16 cellular contexts compared by ENCODE assay signal in genomic region chr14:98217530-98217929, GRCh38.
DNase-seq lines count a peak whose midpoint lies in the region; ATAC-seq, FAIRE-seq and TF ChIP-seq lines count a peak whose summit lies in the region.
"Had no signal": no experiment of that assay in that cellular context is flagged by ENCODE, and none has a peak within 500 bp of the region (broad histone marks: within the 10 kb centered on the region; RNA-seq: fewer than 3 reads in every experiment).

No MANE protein-coding gene starts in this region.

- no peaks in the 10 kb centered on the region for H3K36me3 ChIP-seq in GM12878 (ENCODE audit: control insufficient read depth in 2 of 2, insufficient read depth in 2 of 2, low read length in 1 of 2)
- H3K36me3 ChIP-seq in colonic mucosa: no peaks in the 10 kb centered on the region
- no peaks in the 10 kb centered on the region for H3K36me3 ChIP-seq in gastrocnemius medialis
- H3K36me3 ChIP-seq: HAP-1 had no signal

- H3K9me3 ChIP-seq in H9 (ENCODE audit: control insufficient read depth, low read depth, low read length) (no peaks in the 10 kb centered on the region), GM12878 (replicated peaks; ENCODE audit: control insufficient read depth, insufficient read depth, low read length) (no peaks in the 10 kb centered on the region), colonic mucosa (no peaks in the 10 kb centered on the region), gastrocnemius medialis (no peaks in the 10 kb centered on the region)
- H3K9me3 ChIP-seq: HAP-1 had no signal

- SMC1A ChIA-PET in GM12878 (lab: Charles Lee; ENCODE audit: uncharacterized antibody, unreplicated experiment): interaction anchor here (0.7 to 2.6 kb wide), 6 partner anchors 8 to 77 kb away, joined by 3 to 12 read pairs (median 6); no protein-coding TSS in a partner anchor

- H2BK5ac ChIP-seq in H9 (ENCODE audit: insufficient read length, low read length): no peak overlapping the region

- RAD21 ChIA-PET in GM12878 (lab: Charles Lee; ENCODE audit: unreplicated experiment): interaction anchor here (1.0 to 5.6 kb wide), 5 partner anchors 10 to 78 kb away, joined by 4 to 41 read pairs (median 6); no protein-coding TSS in a partner anchor

- TF ChIP-seq CTCF in H9 (conservative IDR thresholded peaks at IDR 0.05) (no peak), GM12878 (IDR thresholded peaks at IDR 0.05 in 2 of 3, conservative IDR thresholded peaks at IDR 0.05 in 1 of 3; ENCODE audit: control insufficient read depth in 2 of 3, extremely low read depth in 1 of 3, insufficient read depth in 1 of 3, low read depth in 3 of 3, low read length in 3 of 3) (no peak), colonic mucosa (IDR thresholded peaks at IDR 0.05) (no peak), gastrocnemius medialis (IDR thresholded peaks at IDR 0.05 in 4 of 5, conservative IDR thresholded peaks at IDR 0.05 in 1 of 5) (no peak)

- ATAC-seq in GM12878: no peak
- ATAC-seq in gastrocnemius medialis: no peak
- ATAC-seq: GM23338 had no signal

- no peak for TF ChIP-seq POLR2A in GM12878 (IDR thresholded peaks at IDR 0.05; ENCODE audit: low read depth, low read length)
- TF ChIP-seq POLR2A in gastrocnemius medialis (IDR thresholded peaks at IDR 0.05): no peak

- TF ChIP-seq RAD21 in GM12878 (IDR thresholded peaks at IDR 0.05; ENCODE audit: insufficient read depth, low read depth, low read length): no peak

- H3K4me1 ChIP-seq in H9 (ENCODE audit: insufficient read depth, low read length): no peaks in the 10 kb centered on the region
- no peaks in the 10 kb centered on the region; the same call in 1 of the 2 replicates for H3K4me1 ChIP-seq in GM12878 (ENCODE audit: control insufficient read depth, insufficient read depth, low read length)
- H3K4me1 ChIP-seq in colonic mucosa: no peaks in the 10 kb centered on the region
- H3K4me1 ChIP-seq in gastrocnemius medialis: no peaks in the 10 kb centered on the region
- H3K4me1 ChIP-seq: HAP-1 had no signal

- no peak overlapping the region for H3K27ac Mint-ChIP-seq in H9
- no peak overlapping the region for H3K27ac Mint-ChIP-seq in activated CD4-positive, alpha-beta T cell treated with anti-CD3 and anti-CD28 coated beads, Interleukin-2, amount 10 ng/mL, durations not matched to agents 7 days and 5 days
- H3K27ac Mint-ChIP-seq: CD4-positive, alpha-beta memory T cell; GM23338; HFFc6 had no signal

- H3K36me3 Mint-ChIP-seq in H9 (ENCODE audit: insufficient read depth in 1 of 3, low read depth in 3 of 3): no peaks in the 10 kb centered on the region
- peaks cover 2% of the 10 kb centered on the region for H3K36me3 Mint-ChIP-seq in activated CD4-positive, alpha-beta T cell treated with anti-CD3 and anti-CD28 coated beads, Interleukin-2, amount 10 ng/mL, durations not matched to agents 7 days and 5 days (ENCODE audit: low read depth)
- H3K36me3 Mint-ChIP-seq: CD4-positive, alpha-beta memory T cell had no signal

- H4K20me1 ChIP-seq in H9 (ENCODE audit: control insufficient read depth, insufficient read depth, insufficient read length) (no peaks in the 10 kb centered on the region), GM12878 (ENCODE audit: control insufficient read depth, insufficient read depth) (no peaks in the 10 kb centered on the region)

- no peaks in the 10 kb centered on the region for H3K9me3 Mint-ChIP-seq in H9
- H3K9me3 Mint-ChIP-seq in activated CD4-positive, alpha-beta T cell treated with anti-CD3 and anti-CD28 coated beads, Interleukin-2, amount 10 ng/mL, durations not matched to agents 7 days and 5 days: peaks cover under 1% of the 10 kb centered on the region
- H3K9me3 Mint-ChIP-seq: CD4-positive, alpha-beta memory T cell; GM23338 had no signal

- no peak overlapping the region for H2BK12ac ChIP-seq in H9 (ENCODE audit: insufficient read length, low read depth, low read length)

- H3K18ac ChIP-seq in H9 (ENCODE audit: insufficient read length, low read depth, low read length): no peak overlapping the region

- H2AK5ac ChIP-seq in H9 (ENCODE audit: insufficient read length, low read length): no peak overlapping the region

- H3K27ac ChIP-seq in H9 (ENCODE audit: insufficient read length, low read depth, low read length) (no peak overlapping the region), GM12878 (ENCODE audit: control insufficient read depth, insufficient read depth) (no peak overlapping the region), colonic mucosa (no peak overlapping the region), gastrocnemius medialis (no peak overlapping the region)

- no peak overlapping the region for H4K8ac ChIP-seq in H9 (replicated peaks; ENCODE audit: insufficient read length, low read depth, low read length)

- H3K4me3 Mint-ChIP-seq in H9: no peak overlapping the region
- H3K4me3 Mint-ChIP-seq in activated CD4-positive, alpha-beta T cell treated with anti-CD3 and anti-CD28 coated beads, Interleukin-2, amount 10 ng/mL, durations not matched to agents 7 days and 5 days: no peak overlapping the region
- H3K4me3 Mint-ChIP-seq: CD4-positive, alpha-beta memory T cell; GM23338; HFFc6 had no signal

- POLR2A ChIA-PET in GM12878 (lab: Charles Lee): interaction anchor here (1.0 to 1.4 kb wide), 2 partner anchors 8 to 9 kb away, joined by 3 read pairs; no protein-coding TSS in a partner anchor
- POLR2A ChIA-PET in activated CD4-positive, alpha-beta T cell treated with anti-CD3 and anti-CD28 coated beads, Interleukin-2, amount 10 ng/mL, durations not matched to agents 7 days and 5 days (lab: Charles Lee): no interaction called here

- H3K23me2 ChIP-seq in H9 (ENCODE audit: insufficient read length, low read depth, low read length, poor library complexity, severe bottlenecking): no peaks in the 10 kb centered on the region

- H2BK15ac ChIP-seq in H9 (ENCODE audit: low read depth, low read length): no peak overlapping the region

- BruUV-seq in GM12878 (replicated peaks; lab: Mats Ljungman, UMichigan): no TSS peak

- no peak for FAIRE-seq in GM12878 (lab: Jason Lieb, UNC)
- FAIRE-seq: G401.6 had no signal

- no peak overlapping the region for H4K91ac ChIP-seq in H9 (ENCODE audit: insufficient read length, low read depth, low read length)

- H2BK20ac ChIP-seq in H9 (ENCODE audit: low read depth, low read length, poor library complexity, severe bottlenecking): no peak overlapping the region

- H3K14ac ChIP-seq in H9 (ENCODE audit: insufficient read depth, low read length): no peak overlapping the region

- H3K9ac ChIP-seq in H9 (ENCODE audit: extremely low read depth, insufficient read length, low read length) (no peak overlapping the region), GM12878 (ENCODE audit: control insufficient read depth, insufficient read depth, low read length) (no peak overlapping the region), colonic mucosa (ENCODE audit: low read depth in 2 of 2, low read length in 2 of 2) (no peak overlapping the region)

- H3K4me2 ChIP-seq in H9 (ENCODE audit: insufficient read depth, insufficient read length, low read length) (no peak overlapping the region), GM12878 (ENCODE audit: control insufficient read depth, insufficient read depth) (no peak overlapping the region)
- H3K4me2 ChIP-seq: GM23338 had no signal

- no peak for DNase-seq in H9
- DNase-seq in GM12878 (ENCODE audit: low read depth, low spot score): no peak
- DNase-seq in islet precursor cell: peak; percentile 7
- no peak for DNase-seq in activated CD4-positive, alpha-beta T cell treated with anti-CD3 and anti-CD28 coated beads, Interleukin-2, amount 10 ng/mL, durations not matched to agents 7 days and 5 days
- no peak for DNase-seq in colonic mucosa
- DNase-seq in gastrocnemius medialis: no peak
- DNase-seq: C1 segment of cervical spinal cord; Calu3; CD4-positive, alpha-beta memory T cell; COR-L47; DMS53; DMS79 treated with DMSO at 0.1 percent for 48 hours; HFFc6 had no signal

- H2AFZ ChIP-seq in H9 (ENCODE audit: low read length): no peak overlapping the region
- no peak overlapping the region for H2AFZ ChIP-seq in GM12878 (ENCODE audit: control insufficient read depth, low read depth, low read length)
- H2AFZ ChIP-seq: GM23338 had no signal

- CTCF ChIA-PET in GM12878 (lab: Yijun Ruan, JAX): no interaction called here
- CTCF ChIA-PET in activated CD4-positive, alpha-beta T cell treated with anti-CD3 and anti-CD28 coated beads, Interleukin-2, amount 10 ng/mL, durations not matched to agents 7 days and 5 days (lab: Charles Lee): interaction anchor here (1.3 kb wide), 1 partner anchor 10 kb away, joined by 3 read pairs; no protein-coding TSS in a partner anchor

- TF ChIP-seq EP300 in GM12878 (IDR thresholded peaks at IDR 0.05; ENCODE audit: borderline replicate concordance in 1 of 2, control insufficient read depth in 1 of 2, low read depth in 2 of 2, low read length in 2 of 2): no peak

- H3T11ph ChIP-seq in H9 (ENCODE audit: low read length): no peak overlapping the region

- H3K4ac ChIP-seq in H9 (ENCODE audit: low read depth, low read length): no peak overlapping the region

- intact Hi-C loops in GM12878 (cut with micrococcal nuclease; ENCODE audit: unreplicated experiment): no loop called here
- intact Hi-C loops in colonic mucosa (cut with DNase I): no loop called here
- intact Hi-C loops in gastrocnemius medialis (cut with DNase I; ENCODE audit: low total_unique reads): no loop called here

- H3K27me3 ChIP-seq in H9 (ENCODE audit: insufficient read depth, low read length): no peaks in the 10 kb centered on the region
- no peaks in the 10 kb centered on the region for H3K27me3 ChIP-seq in GM12878 (replicated peaks in 1 of 2; ENCODE audit: control insufficient read depth in 2 of 2, insufficient read depth in 2 of 2, low read length in 1 of 2)
- no peaks in the 10 kb centered on the region for H3K27me3 ChIP-seq in colonic mucosa
- peaks cover 0 to 3% (median 0%) of the 10 kb centered on the region in 3 donors for H3K27me3 ChIP-seq in gastrocnemius medialis

- in situ Hi-C loops in GM12878 (cut with MboI) (no loop called here), gastrocnemius medialis (cut with MboI; ENCODE audit: low sequenced_read_pairs in 4 of 4) (no loop called here)

- H3K4me1 Mint-ChIP-seq in H9: peaks cover 2 to 3% of the 10 kb centered on the region in 2 experiments; a peak in 1 of 4 replicates
- H3K4me1 Mint-ChIP-seq in activated CD4-positive, alpha-beta T cell treated with anti-CD3 and anti-CD28 coated beads, Interleukin-2, amount 10 ng/mL, durations not matched to agents 7 days and 5 days: peaks cover 24% of the 10 kb centered on the region

- no CpG with 5 or more reads among the region's 6 CpGs for WGBS in H9 (ENCODE audit: extremely low coverage, insufficient read length, low lambda C conversion rate)
- WGBS in GM12878 (ENCODE audit: insufficient coverage, insufficient replicate concordance, low lambda C conversion rate, missing lambda C conversion rate): 10% methylated on average over 6 of the region's 6 CpGs

- no peak overlapping the region for H2BK120ac ChIP-seq in H9 (ENCODE audit: low read depth, low read length, poor library complexity, severe bottlenecking)

- H3K56ac ChIP-seq in H9 (ENCODE audit: insufficient read length, low read depth, low read length): no peak overlapping the region

- no peaks in the 10 kb centered on the region for H3K79me1 ChIP-seq in H9 (ENCODE audit: insufficient read depth, low read depth, low read length, poor library complexity, severe bottlenecking)

- H3K79me2 ChIP-seq in H9 (ENCODE audit: insufficient read depth, low read length) (no peaks in the 10 kb centered on the region), GM12878 (ENCODE audit: control insufficient read depth, insufficient read depth, low read length) (no peaks in the 10 kb centered on the region)

- H3K23ac ChIP-seq in H9 (ENCODE audit: insufficient read length, low read depth, low read length): no peak overlapping the region

- H3K4me3 ChIP-seq in GM12878: no peak overlapping the region
- no peak overlapping the region for H3K4me3 ChIP-seq in colonic mucosa
- H3K4me3 ChIP-seq in gastrocnemius medialis: no peak overlapping the region
- H3K4me3 ChIP-seq: GM23338, HAP-1 had no signal

- H4K5ac ChIP-seq in H9 (ENCODE audit: insufficient read length, low read depth, low read length): peak overlapping the region; percentile 57

- H3K27me3 Mint-ChIP-seq in H9 (ENCODE audit: low read depth): no peaks in the 10 kb centered on the region
- no peaks in the 10 kb centered on the region for H3K27me3 Mint-ChIP-seq in activated CD4-positive, alpha-beta T cell treated with anti-CD3 and anti-CD28 coated beads, Interleukin-2, amount 10 ng/mL, durations not matched to agents 7 days and 5 days
- H3K27me3 Mint-ChIP-seq: CD4-positive, alpha-beta memory T cell had no signal
